20 cellular contexts compared by ENCODE assay signal in the genomic region with DNA sequence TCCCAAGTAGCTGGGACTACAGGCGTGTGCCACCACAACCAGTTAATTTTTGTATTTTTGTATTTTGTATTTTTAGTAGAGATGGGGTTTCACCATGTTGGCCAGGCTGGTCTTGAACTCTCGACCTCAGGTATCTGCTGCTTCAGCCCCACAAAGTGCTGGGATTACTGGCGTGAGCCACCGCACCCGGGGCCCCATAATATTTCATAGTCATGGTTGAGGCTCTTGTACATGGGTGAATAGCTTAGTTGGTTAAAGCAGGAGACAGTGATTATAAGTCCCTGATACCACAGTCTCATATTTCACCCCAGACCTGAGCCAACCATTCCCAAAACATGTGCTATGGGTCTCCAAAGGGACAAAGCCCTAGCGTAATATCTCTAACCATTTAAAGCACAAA. TPM values are rescaled to one million over a fixed set of nuclear protein-coding genes. Genes with fewer than 3 reads are reported as not detected.
DNase-seq lines count a peak whose midpoint lies in the region; ATAC-seq, FAIRE-seq and TF ChIP-seq lines count a peak whose summit lies in the region.
"Had no signal": no experiment of that assay in that cellular context is flagged by ENCODE, and none has a peak within 500 bp of the region (broad histone marks: within the 10 kb centered on the region; RNA-seq: fewer than 3 reads in every experiment).

No MANE protein-coding gene starts in this region.

- H3K4ac ChIP-seq in trophoblast cell (ENCODE audit: low read depth, low read length), result peak overlapping the region; percentile 79

- no peak overlapping the region for H3K4me3 ChIP-seq in endothelial cell of umbilical vein (replicated peaks in 1 of 3; ENCODE audit: insufficient read depth in 1 of 3, low read depth in 1 of 3, low read length in 3 of 3)
- no peak overlapping the region for H3K4me3 ChIP-seq in trophoblast cell (ENCODE audit: low read depth, low read length)
- no peak overlapping the region for H3K4me3 ChIP-seq in upper lobe of left lung
- H3K4me3 ChIP-seq: spleen had no signal

- WGBS in trophoblast cell (ENCODE audit: extremely low coverage, insufficient coverage, insufficient read length), result no CpG with 5 or more reads among the region's 6 CpGs
- WGBS in upper lobe of left lung, 2 donors, result 95 to 99% methylated on average over 6 of the region's 6 CpGs

- no peak overlapping the region for H3K14ac ChIP-seq in trophoblast cell (ENCODE audit: low read length)

- H2BK5ac ChIP-seq in trophoblast cell (ENCODE audit: low read depth, low read length, poor library complexity), result no peak overlapping the region

- H3K27ac ChIP-seq in endothelial cell of umbilical vein (ENCODE audit: insufficient read depth, low read depth, low read length) (peak overlapping the region; percentile 39), trophoblast cell (ENCODE audit: low read depth, low read length) (no peak overlapping the region), upper lobe of left lung (peak overlapping the region in 3 of 4 donors; percentile 1 to 80 (median 31))

- no peak overlapping the region for H4K12ac ChIP-seq in trophoblast cell (ENCODE audit: low read depth, low read length)

- peak overlapping the region; percentile 11 for H3K9ac ChIP-seq in endothelial cell of umbilical vein (replicated peaks; ENCODE audit: extremely low read depth, insufficient read depth, low read length)
- H3K9ac ChIP-seq in trophoblast cell (ENCODE audit: low read length), result no peak overlapping the region

- ATAC-seq in upper lobe of left lung (ENCODE audit: low FRiP score in 2 of 2) (no peak), GM18873 (IDR thresholded peaks at IDR 0.05; ENCODE audit: low FRiP score, unreplicated experiment) (no peak)
- ATAC-seq: left colon had no signal

- no peak overlapping the region for H2BK120ac ChIP-seq in trophoblast cell (ENCODE audit: insufficient read depth, low read length, poor library complexity)

- H4K20me1 ChIP-seq in endothelial cell of umbilical vein (replicated peaks; ENCODE audit: control insufficient read depth, extremely low read depth, insufficient read depth, low read length), result no peaks in the 10 kb centered on the region

- CTCF ChIA-PET in endothelial cell of umbilical vein (lab: Charles Lee), result interaction anchor here (1.6 to 2.1 kb wide), 3 partner anchors 19 to 47 kb away, joined by 4 to 9 read pairs (median 5); no protein-coding TSS in a partner anchor

- H3K18ac ChIP-seq in trophoblast cell (ENCODE audit: low read length), result no peak overlapping the region

- H3K23ac ChIP-seq in trophoblast cell (ENCODE audit: low read length), result no peak overlapping the region

- H2AFZ ChIP-seq in endothelial cell of umbilical vein (ENCODE audit: low read depth, low read length) (no peak overlapping the region), trophoblast cell (ENCODE audit: insufficient read depth, low read length, poor library complexity) (no peak overlapping the region)

- FAIRE-seq in endothelial cell of umbilical vein (lab: Jason Lieb, UNC), result no peak
- FAIRE-seq: astrocyte, colon had no signal

- H3K4me1 ChIP-seq in endothelial cell of umbilical vein (ENCODE audit: control insufficient read depth, extremely low read depth, insufficient read depth, low read length) (peaks cover 70% of the 10 kb centered on the region), trophoblast cell (ENCODE audit: control insufficient read depth in 1 of 2, insufficient read depth in 2 of 2, low read length in 2 of 2) (peaks cover 5% of the 10 kb centered on the region in 2 experiments), upper lobe of left lung (peaks cover 43 to 62% (median 47%) of the 10 kb centered on the region in 4 donors)

- dilution Hi-C loops in endothelial cell of umbilical vein (cut with MboI; ENCODE audit: extremely low pct_ligation_motif_present, low sequenced_read_pairs), result no loop called here

- H3K36me3 ChIP-seq in endothelial cell of umbilical vein (ENCODE audit: control insufficient read depth in 2 of 2, extremely low read depth in 1 of 2, insufficient read depth in 2 of 2, low read length in 2 of 2) (no peaks in the 10 kb centered on the region), trophoblast cell (ENCODE audit: control insufficient read depth in 1 of 2, insufficient read depth in 2 of 2, low read length in 2 of 2) (peaks cover 0 to 3% of the 10 kb centered on the region in 2 experiments), upper lobe of left lung (no peaks in the 10 kb centered on the region)
- H3K36me3 ChIP-seq: spleen had no signal

- H3K4me2 ChIP-seq in endothelial cell of umbilical vein (ENCODE audit: insufficient read depth, low read length) (peak overlapping the region; percentile 78), trophoblast cell (ENCODE audit: low read length) (no peak overlapping the region)

- no peaks in the 10 kb centered on the region for H3K9me1 ChIP-seq in endothelial cell of umbilical vein (replicated peaks; ENCODE audit: control insufficient read depth, extremely low read depth, insufficient read depth, low read length)

- H4K8ac ChIP-seq in trophoblast cell (ENCODE audit: low read depth, low read length), result no peak overlapping the region

- H3K27me3 ChIP-seq in endothelial cell of umbilical vein (ENCODE audit: control insufficient read depth in 2 of 2, insufficient read depth in 2 of 2, low read length in 2 of 2), result no peaks in the 10 kb centered on the region
- no peaks in the 10 kb centered on the region for H3K27me3 ChIP-seq in trophoblast cell (ENCODE audit: insufficient read depth, low read length)
- no peaks in the 10 kb centered on the region for H3K27me3 ChIP-seq in upper lobe of left lung

- H2BK12ac ChIP-seq in trophoblast cell (ENCODE audit: low read length), result no peak overlapping the region

- H3K79me1 ChIP-seq in trophoblast cell (ENCODE audit: low read length), result no peaks in the 10 kb centered on the region

- TF ChIP-seq POLR2A in endothelial cell of umbilical vein (IDR thresholded peaks at IDR 0.05; ENCODE audit: low read depth, low read length), result no peak
- TF ChIP-seq POLR2A in upper lobe of left lung (IDR thresholded peaks at IDR 0.05), result no peak

- H3K79me2 ChIP-seq in endothelial cell of umbilical vein (ENCODE audit: control insufficient read depth, insufficient read depth, low read length) (peaks cover 89% of the 10 kb centered on the region), trophoblast cell (ENCODE audit: control insufficient read depth, insufficient read depth, low read length, poor library complexity) (no peaks in the 10 kb centered on the region)

- H3K9me3 ChIP-seq in endothelial cell of umbilical vein (replicated peaks; ENCODE audit: control insufficient read depth, insufficient read depth, low read length) (no peaks in the 10 kb centered on the region), trophoblast cell (ENCODE audit: insufficient read depth, low read depth, low read length) (no peaks in the 10 kb centered on the region), upper lobe of left lung (no peaks in the 10 kb centered on the region)
- H3K9me3 ChIP-seq: spleen had no signal

- POLR2A ChIA-PET in endothelial cell of umbilical vein (lab: Charles Lee), result interaction anchor here (1.1 kb wide), 1 partner anchor 185 kb away, joined by 3 read pairs; no protein-coding TSS in a partner anchor

- no peak for TF ChIP-seq EP300 in upper lobe of left lung (IDR thresholded peaks at IDR 0.05)

- no peak overlapping the region for H4K91ac ChIP-seq in trophoblast cell (ENCODE audit: low read depth, low read length)

- BruUV-seq in endothelial cell of umbilical vein (replicated peaks; lab: Mats Ljungman, UMichigan), result no TSS peak

- intact Hi-C loops in endothelial cell of umbilical vein (cut with micrococcal nuclease), result no loop called here

- TF ChIP-seq CTCF in endothelial cell of umbilical vein (IDR thresholded peaks at IDR 0.05; ENCODE audit: extremely low read depth in 1 of 2, insufficient read depth in 1 of 2, low read depth in 1 of 2, low read length in 2 of 2), result no peak
- no peak for TF ChIP-seq CTCF in upper lobe of left lung (IDR thresholded peaks at IDR 0.05)

- H2AK5ac ChIP-seq in trophoblast cell (ENCODE audit: low read length), result peak overlapping the region; percentile 37

- DNase-seq in DMS 273 (lab: John Stamatoyannopoulos, UW; ENCODE audit: unreplicated experiment) (peak; percentile 32), DMS 273 treated with DMSO at 0.1 percent for 48 hours (lab: John Stamatoyannopoulos, UW) (no peak), endothelial cell of umbilical vein (ENCODE audit: low read depth, low spot score) (no peak), trophoblast cell (no peak), upper lobe of left lung (no peak), activated gamma-delta T cell treated with Interleukin-2 at 50 U/mL for 16 hours (no peak), nucleus accumbens (lab: John Stamatoyannopoulos, UW) (no peak)
- DNase-seq: COR-L47; EL; foreskin fibroblast; Kasumi-1; left colon; NCI-H1092 treated with DMSO at 0.1 percent for 48 hours; NCI-H2107; OCI-M1; spleen; stimulated activated CD8-positive, alpha-beta memory T cell treated with anti-CD3 and anti-CD28 coated beads, Interleukin-4, amount 100 ng/mL, for 48 hours had no signal

TF ChIP-seq in endothelial cell of umbilical vein, 7 proteins besides CTCF, POLR2A, EP300 and RAD21:
- TF ChIP-seq EZH2 (IDR thresholded peaks at IDR 0.05; ENCODE audit: borderline replicate concordance, low read depth, low read length, severe bottlenecking), result no peak
- TF ChIP-seq, protein P1, sequence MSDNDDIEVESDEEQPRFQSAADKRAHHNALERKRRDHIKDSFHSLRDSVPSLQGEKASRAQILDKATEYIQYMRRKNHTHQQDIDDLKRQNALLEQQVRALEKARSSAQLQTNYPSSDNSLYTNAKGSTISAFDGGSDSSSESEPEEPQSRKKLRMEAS (IDR thresholded peaks at IDR 0.05; ENCODE audit: insufficient read depth, insufficient read length), result no peak
- TF ChIP-seq JUN (IDR thresholded peaks at IDR 0.05; ENCODE audit: borderline replicate concordance, insufficient read depth, insufficient read length, low read depth), result no peak
- TF ChIP-seq GATA2 (IDR thresholded peaks at IDR 0.05; ENCODE audit: insufficient read depth, insufficient read length, low read depth, low read length), result no peak
- no peak for TF ChIP-seq FOS (IDR thresholded peaks at IDR 0.05; ENCODE audit: borderline replicate concordance, insufficient read depth, low read length)
- TF ChIP-seq POLR2AphosphoS5 (IDR thresholded peaks at IDR 0.05; ENCODE audit: insufficient read depth, low read depth, low read length), result no peak
- TF ChIP-seq MYC (IDR thresholded peaks at IDR 0.05; ENCODE audit: low read depth, low read length), result no peak

RNA-seq across cellular contexts. Expression of a gene that starts 26.1 kb away (rescaled TPM):
- 75.6 and 76.5 TPM in 2 replicates for total RNA-seq in endothelial cell of umbilical vein
- 23.2 and 32.9 TPM in 2 replicates for polyA plus RNA-seq in endothelial cell of umbilical vein
- 28.8 and 30.4 TPM in 2 replicates for polyA plus RNA-seq in endothelial cell of umbilical vein (2011; cell fraction: cytosol; rRNA removed)
- polyA plus RNA-seq in endothelial cell of umbilical vein (2011; cell fraction: nucleus; rRNA removed), result 49.5 and 54.3 TPM in 2 replicates
- 57.3 and 67.5 TPM in 2 replicates for polyA plus RNA-seq in endothelial cell of umbilical vein (2012)
- polyA minus RNA-seq in endothelial cell of umbilical vein, result 99.8 and 107 TPM in 2 replicates
- 27.8 TPM for polyA minus RNA-seq in endothelial cell of umbilical vein (2011; cell fraction: cytosol; rRNA and poly(A)+ RNA removed)
- polyA minus RNA-seq in endothelial cell of umbilical vein (2011; cell fraction: nucleus; rRNA and poly(A)+ RNA removed), result 148 and 189 TPM in 2 replicates
- 173 and 175 TPM in 2 replicates for polyA plus RNA-seq in trophoblast cell (2013)
- 10 to 100 TPM; 40.9 to 78.4 (median 51.3) TPM for total RNA-seq in upper lobe of left lung
